18 cellular contexts compared by ENCODE assay signal in genomic region chr17:3896108-3897099, GRCh38. TPM values are rescaled to one million over a fixed set of nuclear protein-coding genes. Genes with fewer than 3 reads are reported as not detected.
DNase-seq lines count a peak whose midpoint lies in the region; ATAC-seq, FAIRE-seq and TF ChIP-seq lines count a peak whose summit lies in the region.
"Had no signal": no experiment of that assay in that cellular context is flagged by ENCODE, and none has a peak within 500 bp of the region (broad histone marks: within the 10 kb centered on the region; RNA-seq: fewer than 3 reads in every experiment).

No MANE protein-coding gene starts in this region.

- no peak overlapping the region for H3K4me2 ChIP-seq in hepatocyte

- no peaks in the 10 kb centered on the region for H4K20me1 ChIP-seq in hepatocyte (ENCODE audit: insufficient read depth, poor library complexity, severe bottlenecking)

- TF ChIP-seq CTCF in hepatocyte (IDR thresholded peaks at IDR 0.05; ENCODE audit: poor library complexity) (no peak), testis (IDR thresholded peaks at IDR 0.05) (no peak), chondrocyte (IDR thresholded peaks at IDR 0.05) (no peak), gastrocnemius medialis (IDR thresholded peaks at IDR 0.05 in 4 of 5, conservative IDR thresholded peaks at IDR 0.05 in 1 of 5) (no peak)

- peaks cover 32% of the 10 kb centered on the region for H3K4me1 Mint-ChIP-seq in chondrocyte (ENCODE audit: low read depth)

- 78% methylated on average over 18 of the region's 18 CpGs for WGBS in hepatocyte (ENCODE audit: low lambda C conversion rate, missing lambda C conversion rate)
- WGBS in testis, 2 donors = 57% methylated on average over 16 to 18 of the region's 18 CpGs

- H3K4me1 ChIP-seq in hepatocyte (ENCODE audit: insufficient read depth) (peaks cover 23% of the 10 kb centered on the region), testis (peaks cover 37% of the 10 kb centered on the region), gastrocnemius medialis (peaks cover 20 to 21% of the 10 kb centered on the region in 2 donors)

- H3K4me3 Mint-ChIP-seq in chondrocyte (ENCODE audit: unreplicated experiment) = no peak overlapping the region
- H3K4me3 Mint-ChIP-seq: activated CD8-positive, alpha-beta T cell treated with anti-CD3 and anti-CD28 coated beads, Interleukin-2, amount 10 ng/mL, durations not matched to agents 7 days and 5 days; CD14-positive monocyte; mesothelial cell of epicardium had no signal

- H3K27me3 Mint-ChIP-seq in chondrocyte (ENCODE audit: low read depth) = no peaks in the 10 kb centered on the region
- H3K27me3 Mint-ChIP-seq: IgD-negative memory B cell had no signal

- H3K36me3 ChIP-seq in hepatocyte (replicated peaks; ENCODE audit: insufficient read depth, low read depth) (no peaks in the 10 kb centered on the region), testis (ENCODE audit: low read depth, missing control alignments) (no peaks in the 10 kb centered on the region), gastrocnemius medialis (no peaks in the 10 kb centered on the region)

- H3K9me3 ChIP-seq in hepatocyte (ENCODE audit: low read depth) (no peaks in the 10 kb centered on the region), testis (no peaks in the 10 kb centered on the region), gastrocnemius medialis (no peaks in the 10 kb centered on the region)

- H3K27ac Mint-ChIP-seq in chondrocyte (ENCODE audit: unreplicated experiment) = no peak overlapping the region
- H3K27ac Mint-ChIP-seq: activated CD8-positive, alpha-beta T cell treated with anti-CD3 and anti-CD28 coated beads, Interleukin-2, amount 10 ng/mL, durations not matched to agents 7 days and 5 days; activated T-helper 2 cell treated with anti-CD3 and anti-CD28 coated beads, Interferon-gamma antibody, Interleukin-2, Interleukin-4, amounts not matched to agents 10 μg/mL and 5 μg/mL and 100 μg/mL, durations not matched to agents 14 hours and 24 hours and 36 hours had no signal

- peak overlapping the region; percentile 43 for H3K27ac ChIP-seq in hepatocyte
- H3K27ac ChIP-seq in testis = peak overlapping the region; percentile 51 to 60
- no peak overlapping the region for H3K27ac ChIP-seq in gastrocnemius medialis

- no peak overlapping the region for H2AFZ ChIP-seq in hepatocyte

- FAIRE-seq in GM12891 (lab: Jason Lieb, UNC) = peak; percentile 23
- FAIRE-seq: endothelial cell of umbilical vein, frontal cortex had no signal

- no peaks in the 10 kb centered on the region for H3K9me2 ChIP-seq in hepatocyte (replicated peaks; ENCODE audit: insufficient read depth)

- no peaks in the 10 kb centered on the region for H3K36me3 Mint-ChIP-seq in chondrocyte (ENCODE audit: low read depth)
- H3K36me3 Mint-ChIP-seq: mesothelial cell of epicardium had no signal

- H3K4me3 ChIP-seq in hepatocyte (no peak overlapping the region), testis (no peak overlapping the region), gastrocnemius medialis (no peak overlapping the region)
- H3K4me3 ChIP-seq: skin epidermis had no signal

- intact Hi-C loops in testis (cut with DNase I; ENCODE audit: low total_unique reads) (no loop called here), gastrocnemius medialis (cut with DNase I; ENCODE audit: low total_unique reads) (no loop called here)

- in situ Hi-C loops in gastrocnemius medialis (cut with MboI; ENCODE audit: low sequenced_read_pairs in 4 of 4) = no loop called here

- ATAC-seq in GM21737 (IDR thresholded peaks at IDR 0.05; ENCODE audit: unreplicated experiment) (no peak), gastrocnemius medialis (no peak)
- ATAC-seq: activated CD8-positive, alpha-beta T cell treated with anti-CD3 and anti-CD28 coated beads, Interleukin-2, amount 10 ng/mL, durations not matched to agents 7 days and 5 days had no signal

- DNase-seq in GM12891 (ENCODE audit: insufficient read length, low spot score) = no peak
- peak; percentile 48 for DNase-seq in NCI-H69 (lab: John Stamatoyannopoulos, UW)
- no peak for DNase-seq in hepatocyte (ENCODE audit: low spot score)
- no peak for DNase-seq in testis
- no peak for DNase-seq in chondrocyte (ENCODE audit: low spot score)
- DNase-seq in gastrocnemius medialis = no peak
- DNase-seq: activated CD8-positive, alpha-beta T cell treated with anti-CD3 and anti-CD28 coated beads, Interleukin-2, amount 10 ng/mL, durations not matched to agents 7 days and 5 days; NCI-H1048; stimulated activated CD4-positive, alpha-beta T cell treated with anti-CD3 and anti-CD28 coated beads, Interleukin-4, amount 100 ng/mL, for 4 hours had no signal

- no peaks in the 10 kb centered on the region for H3K9me3 Mint-ChIP-seq in chondrocyte (ENCODE audit: low read depth)
- H3K9me3 Mint-ChIP-seq: activated T-helper 2 cell treated with anti-CD3 and anti-CD28 coated beads, Interferon-gamma antibody, Interleukin-2, Interleukin-4, amounts not matched to agents 10 μg/mL and 5 μg/mL and 100 μg/mL, durations not matched to agents 14 hours and 24 hours and 36 hours; CD14-positive monocyte; IgD-negative memory B cell; mesothelial cell of epicardium had no signal

- TF ChIP-seq POLR2A in GM12891 (IDR thresholded peaks at IDR 0.05; ENCODE audit: low read depth, low read length) (no peak), testis (IDR thresholded peaks at IDR 0.05) (no peak), gastrocnemius medialis (IDR thresholded peaks at IDR 0.05) (no peak)

- H3K27me3 ChIP-seq in hepatocyte = no peaks in the 10 kb centered on the region
- no peaks in the 10 kb centered on the region for H3K27me3 ChIP-seq in testis
- no peaks in the 10 kb centered on the region for H3K27me3 ChIP-seq in gastrocnemius medialis

- H3K79me2 ChIP-seq in hepatocyte = peaks cover 2% of the 10 kb centered on the region

TF ChIP-seq in GM12891, 5 proteins besides CTCF, POLR2A, EP300 and RAD21:
- no peak for TF ChIP-seq POU2F2 (IDR thresholded peaks at IDR 0.05; ENCODE audit: low read depth, low read length)
- TF ChIP-seq TAF1 (IDR thresholded peaks at IDR 0.05; ENCODE audit: low read depth, low read length) = no peak
- TF ChIP-seq PAX5 (IDR thresholded peaks at IDR 0.05; ENCODE audit: insufficient read depth, low read length, severe bottlenecking) = no peak
- TF ChIP-seq SPI1 (IDR thresholded peaks at IDR 0.05; ENCODE audit: low read depth, low read length) = no peak
- no peak for TF ChIP-seq POLR2AphosphoS5 (IDR thresholded peaks at IDR 0.05; ENCODE audit: low read depth, low read length)
TF ChIP-seq in GM12891: peak in this region for 0.

RNA-seq across cellular contexts. Expression of gene CAMKK1, which starts 3.6 kb away (rescaled TPM):
- 0.64 TPM for polyA plus RNA-seq in GM12891 (2012; ENCODE audit: low read depth, missing spikeins)
- 2.6 and 5.1 TPM in 2 replicates for total RNA-seq in hepatocyte
- 4.4 and 5.7 TPM in 2 replicates for polyA plus RNA-seq in hepatocyte
- total RNA-seq in testis = 10 to 100 TPM; 19.7 to 21.6 TPM
- 18.5 TPM for polyA plus RNA-seq in testis (ENCODE audit: insufficient read depth, low read depth, low replicate concordance)
- total RNA-seq in chondrocyte = 5.0 to 8.0 TPM (median 5.1 TPM) in 3 replicates
- 1 to 10 TPM in 3 of 4 donors, under 1 TPM in 1; 0.44 to 5.1 (median 2.1) TPM for total RNA-seq in gastrocnemius medialis

RNA-seq across cellular contexts. Expression of gene P2RX1, which starts 19.9 kb away (rescaled TPM):
- 1.1 TPM for polyA plus RNA-seq in GM12891 (2012; ENCODE audit: low read depth, missing spikeins)
- total RNA-seq in hepatocyte (0.20 and 0.50 TPM in 2 replicates), testis (10 to 100 TPM in 1 of 2 donors, 1 to 10 TPM in 1; 5.0 to 15.2 TPM), chondrocyte (not detected in 3 replicates), gastrocnemius medialis (under 1 TPM in 3 of 4 donors, not detected in 1; 0.25 to 0.59 (median 0.38) TPM)
- polyA plus RNA-seq in hepatocyte (1.8 and 2.3 TPM in 2 replicates), testis (ENCODE audit: insufficient read depth, low read depth, low replicate concordance) (2.5 TPM)
- total RNA-seq: endothelial cell of umbilical vein, frontal cortex, osteocyte had no signal
- polyA plus RNA-seq: endothelial cell of umbilical vein had no signal

RNA-seq across cellular contexts. Expression of gene NCBP3, which starts 50.4 kb away (rescaled TPM):
- 14.4 TPM for polyA plus RNA-seq in GM12891 (2012; ENCODE audit: low read depth, missing spikeins)
- total RNA-seq in hepatocyte = 20.8 and 31.8 TPM in 2 replicates
- polyA plus RNA-seq in hepatocyte = 20.6 and 28.9 TPM in 2 replicates
- 10 to 100 TPM; 37.2 to 37.7 TPM for total RNA-seq in testis
- 61.6 TPM for polyA plus RNA-seq in testis (ENCODE audit: insufficient read depth, low read depth, low replicate concordance)
- 31.3 to 34.8 TPM (median 33.7 TPM) in 3 replicates for total RNA-seq in chondrocyte
- total RNA-seq in gastrocnemius medialis = 10 to 100 TPM in 3 of 4 donors, 1 to 10 TPM in 1; 9.5 to 15.2 (median 14.5) TPM

Comparison
In these comparisons a context has a peak if more than half of its experiments do, and no peak if none do; other contexts are left out.
1. H3K27ac ChIP-seq: peak in hepatocyte (single experiment) and testis (2 of 2); none in gastrocnemius medialis (0 of 4).